ENCODE assay signal across 1 cellular context in the genomic region with DNA sequence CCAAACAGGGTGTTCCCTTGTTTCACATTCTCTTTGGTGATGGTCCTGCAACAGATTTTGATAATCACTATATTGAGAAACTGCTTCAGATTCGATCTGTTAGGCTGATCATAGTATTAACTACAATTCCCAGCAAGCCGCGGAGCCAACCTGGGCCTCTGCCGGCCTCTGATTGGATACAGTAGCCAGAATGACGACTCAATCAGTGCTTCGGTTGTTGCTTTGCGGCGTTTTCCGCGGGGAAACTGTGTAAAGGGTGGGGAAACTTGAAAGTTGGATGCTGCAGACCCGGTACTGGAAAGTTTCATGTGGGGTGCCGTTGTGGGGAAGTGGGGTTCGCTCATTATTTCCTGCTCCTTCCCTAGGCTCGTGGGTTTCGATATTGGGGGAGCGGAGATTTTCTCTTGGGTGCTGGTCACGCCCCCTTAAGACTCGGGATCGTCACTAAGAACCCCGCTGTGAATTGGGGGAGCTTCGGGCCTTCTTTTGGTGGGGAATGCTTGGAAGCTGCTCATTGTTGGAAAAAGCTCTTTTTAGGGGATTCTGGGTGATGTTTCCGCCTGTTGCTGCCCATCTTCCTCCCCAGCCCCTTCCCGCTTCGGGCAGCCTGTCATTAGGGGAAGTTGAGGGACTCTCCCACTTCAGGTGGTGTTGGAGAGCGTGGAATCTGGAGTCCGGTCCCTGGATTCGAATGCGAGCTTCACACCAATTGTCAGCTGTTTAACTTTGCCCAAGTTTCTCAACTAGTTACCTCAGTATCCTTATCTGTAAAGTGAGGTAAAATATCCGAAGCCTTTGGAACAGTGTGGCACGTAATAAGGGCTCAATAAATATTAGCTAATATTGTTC.
TF ChIP-seq lines count a peak whose summit lies in the region.

A gene (plus strand): TSS at position 217 of the 849 bp plus-strand sequence.

TF ChIP-seq in HCT116, 20 proteins besides CTCF, POLR2A, EP300 and RAD21 (continued from another document):
- peak; percentile 13 for TF ChIP-seq TCF7L2 (IDR thresholded peaks at IDR 0.05; ENCODE audit: borderline replicate concordance, extremely low read depth, insufficient read depth, insufficient read length)
- TF ChIP-seq POLR2AphosphoS5 (IDR thresholded peaks at IDR 0.05; ENCODE audit: low read depth, low read length): no peak
- TF ChIP-seq JUND (IDR thresholded peaks at IDR 0.05): no peak
